In the genomic region with DNA sequence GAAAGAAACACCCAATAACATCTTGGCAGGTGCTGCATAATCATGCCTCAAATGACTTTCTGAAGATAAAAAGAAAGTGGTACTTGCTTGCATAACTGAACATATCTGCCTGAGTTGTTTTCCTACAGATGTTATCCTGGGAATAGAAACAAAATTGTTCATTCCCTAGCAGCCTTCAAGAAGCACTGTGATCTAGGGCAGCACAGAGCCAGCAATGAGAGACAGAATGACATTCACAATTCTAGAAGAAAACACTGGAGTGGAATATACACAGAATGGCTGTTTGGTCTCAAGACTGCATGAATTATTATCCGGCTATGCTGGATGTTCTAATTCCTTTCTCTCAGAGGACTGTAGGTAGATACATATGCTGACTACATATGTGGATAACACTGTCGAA, we compare ENCODE assay signal across 22 cellular contexts.
DNase-seq lines count a peak whose midpoint lies in the region; ATAC-seq, FAIRE-seq and TF ChIP-seq lines count a peak whose summit lies in the region.
"Had no signal": no experiment of that assay in that cellular context is flagged by ENCODE, and none has a peak within 500 bp of the region (broad histone marks: within the 10 kb centered on the region; RNA-seq: fewer than 3 reads in every experiment).

No MANE protein-coding gene starts in this region.

- FAIRE-seq in GM12891 (lab: Jason Lieb, UNC): no peak
- FAIRE-seq: A549, D721Med, G401.6, GM19239, H1 had no signal

- H3K27ac ChIP-seq in DND-41 (ENCODE audit: low read length): no peak overlapping the region
- H3K27ac ChIP-seq: A549, BLaER1, C4-2B, GM23248 had no signal

- H3K9me3 Mint-ChIP-seq in nephron progenitor cell: peaks cover 7% of the 10 kb centered on the region
- H3K9me3 Mint-ChIP-seq: CD8-positive, alpha-beta T cell had no signal

- no peaks in the 10 kb centered on the region for H3K27me3 Mint-ChIP-seq in nephron progenitor cell (ENCODE audit: low read depth, poor library complexity)
- H3K27me3 Mint-ChIP-seq: B cell; CD4-positive, CD25-positive, alpha-beta regulatory T cell had no signal

- TF ChIP-seq CTCF in DND-41 (IDR thresholded peaks at IDR 0.05; ENCODE audit: borderline replicate concordance, extremely low read depth, low read length, poor library complexity, severe bottlenecking): no peak
- TF ChIP-seq CTCF in nephron progenitor cell (IDR thresholded peaks at IDR 0.05): no peak

- H3K27ac Mint-ChIP-seq in nephron progenitor cell: no peak overlapping the region
- H3K27ac Mint-ChIP-seq: B cell; CD4-positive, CD25-positive, alpha-beta regulatory T cell; CD8-positive, alpha-beta T cell had no signal

- H3K4me3 ChIP-seq in DND-41 (ENCODE audit: low read depth in 1 of 2, low read length in 2 of 2): no peak overlapping the region
- H3K4me3 ChIP-seq: A549, BLaER1, GM23248 had no signal

- no peak for ATAC-seq in DND-41 (ENCODE audit: insufficient read depth, low read depth)
- ATAC-seq: A549; CD8-positive, alpha-beta T cell had no signal

- peak overlapping the region; percentile 51; the same call in 1 of the 2 replicates for H2AFZ ChIP-seq in DND-41 (ENCODE audit: low read depth, low read length)
- H2AFZ ChIP-seq: GM23248 had no signal

- H3K4me1 ChIP-seq in DND-41 (ENCODE audit: insufficient read depth, low read length): no peaks in the 10 kb centered on the region
- H3K4me1 ChIP-seq: A549, BLaER1 had no signal

- H3K36me3 ChIP-seq in DND-41 (ENCODE audit: insufficient read depth, low read length): no peaks in the 10 kb centered on the region
- H3K36me3 ChIP-seq: BLaER1 had no signal

- no peaks in the 10 kb centered on the region for H4K20me1 ChIP-seq in DND-41 (ENCODE audit: insufficient read depth, low read length)
- H4K20me1 ChIP-seq: BLaER1 had no signal

- peaks cover under 1% of the 10 kb centered on the region for H3K4me1 Mint-ChIP-seq in nephron progenitor cell
- H3K4me1 Mint-ChIP-seq: B cell; CD4-positive, CD25-positive, alpha-beta regulatory T cell had no signal

- DNase-seq in DND-41: no peak
- peak; percentile 5 for DNase-seq in globus pallidus (ENCODE audit: low spot score)
- DNase-seq in pons (ENCODE audit: low spot score): peak; percentile 40
- DNase-seq in GM12891 (ENCODE audit: insufficient read length, low spot score): no peak
- no peak for DNase-seq in effector CD8-positive, alpha-beta T cell (lab: John Stamatoyannopoulos, UW)
- no peak for DNase-seq in nephron progenitor cell
- DNase-seq: 8988T; CD4-positive, CD25-positive, alpha-beta regulatory T cell; CD8-positive, alpha-beta T cell; DMS 273 treated with DMSO at 0.1 percent for 48 hours; DMS79; GM23248; H7; HCEC 1CT had no signal

- H3K9me3 ChIP-seq in DND-41 (ENCODE audit: insufficient read depth, low read length, severe bottlenecking): no peaks in the 10 kb centered on the region
- H3K9me3 ChIP-seq: A549 had no signal

- no peaks in the 10 kb centered on the region for H3K27me3 ChIP-seq in DND-41 (ENCODE audit: insufficient read depth, low read length, poor library complexity)
- H3K27me3 ChIP-seq: BLaER1 had no signal

- no peak overlapping the region for H3K4me3 Mint-ChIP-seq in nephron progenitor cell
- H3K4me3 Mint-ChIP-seq: B cell; CD4-positive, CD25-positive, alpha-beta regulatory T cell; CD8-positive, alpha-beta T cell had no signal

- TF ChIP-seq POLR2A in GM12891 (IDR thresholded peaks at IDR 0.05; ENCODE audit: low read depth, low read length): no peak

- H3K4me2 ChIP-seq in DND-41 (ENCODE audit: insufficient read depth, low read length): no peak overlapping the region
- H3K4me2 ChIP-seq: A549, BLaER1 had no signal

- no peaks in the 10 kb centered on the region for H3K79me2 ChIP-seq in DND-41 (ENCODE audit: insufficient read depth, low read length)

- H3K9ac ChIP-seq in DND-41 (ENCODE audit: low read depth, low read length): no peak overlapping the region
- H3K9ac ChIP-seq: BLaER1, GM23248 had no signal

- H3K36me3 Mint-ChIP-seq in nephron progenitor cell (ENCODE audit: low read depth): no peaks in the 10 kb centered on the region
- H3K36me3 Mint-ChIP-seq: CD4-positive, CD25-positive, alpha-beta regulatory T cell; CD8-positive, alpha-beta T cell had no signal

TF ChIP-seq in GM12891, 5 proteins besides CTCF, POLR2A, EP300 and RAD21:
- no peak for TF ChIP-seq TAF1 (IDR thresholded peaks at IDR 0.05; ENCODE audit: low read depth, low read length)
- no peak for TF ChIP-seq PAX5 (IDR thresholded peaks at IDR 0.05; ENCODE audit: insufficient read depth, low read length, severe bottlenecking)
- no peak for TF ChIP-seq POLR2AphosphoS5 (IDR thresholded peaks at IDR 0.05; ENCODE audit: low read depth, low read length)
- TF ChIP-seq SPI1 (IDR thresholded peaks at IDR 0.05; ENCODE audit: low read depth, low read length): no peak
- no peak for TF ChIP-seq POU2F2 (IDR thresholded peaks at IDR 0.05; ENCODE audit: low read depth, low read length)

Comparison
In these comparisons a context has a peak if more than half of its experiments do, and no peak if none do; other contexts are left out.
1. DNase-seq: peak in globus pallidus (single experiment) and pons (single experiment); none in DND-41 (single experiment), GM12891 (single experiment), effector CD8-positive, alpha-beta T cell (single experiment) and nephron progenitor cell (single experiment).